ENCODE assay signal across 1 cellular context in the genomic region with DNA sequence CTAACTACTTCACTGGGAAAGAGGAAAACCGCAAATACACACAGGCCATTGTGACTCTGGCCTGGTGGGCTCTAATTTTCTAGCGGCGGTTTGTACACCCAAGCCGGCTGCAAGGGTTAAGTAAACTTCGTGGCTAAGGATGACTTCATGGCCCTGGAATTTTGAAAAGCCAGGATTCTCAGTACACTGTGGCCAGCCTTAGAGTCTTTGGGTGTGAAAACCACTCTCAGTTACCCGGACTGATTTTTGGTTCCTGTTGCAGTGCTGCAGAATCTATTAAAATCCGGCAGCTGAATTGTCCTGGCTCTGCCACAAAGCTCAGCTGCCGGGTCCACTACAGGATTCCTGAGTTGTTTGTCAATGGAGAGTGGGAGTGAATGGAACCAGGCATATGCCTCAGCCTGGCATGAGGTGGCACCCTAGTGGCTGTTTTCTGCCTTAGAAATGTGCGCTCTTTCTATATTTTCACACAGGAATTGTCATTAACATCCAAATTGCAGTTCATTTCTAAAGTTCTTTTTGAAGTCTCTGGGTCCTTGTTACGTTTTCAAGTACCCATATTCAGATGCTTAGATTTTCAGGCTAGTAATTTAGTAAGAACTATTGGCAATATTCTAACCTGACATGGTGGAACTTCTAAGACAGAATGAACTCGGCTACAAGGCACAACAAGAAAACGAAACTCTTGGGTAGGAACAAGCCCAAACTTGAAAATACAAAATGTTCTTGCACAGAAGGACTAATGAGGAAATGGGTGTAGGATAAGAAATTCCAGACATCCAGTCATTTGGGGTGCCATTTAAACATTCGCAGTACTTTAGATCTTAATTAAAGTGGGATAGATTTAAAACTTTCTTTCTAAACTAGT.
TF ChIP-seq lines count a peak whose summit lies in the region.

No MANE protein-coding gene starts in this region.

TF ChIP-seq in SK-N-SH, 30 proteins besides CTCF, POLR2A, EP300 and RAD21 (continued from another document):
- TF ChIP-seq IRF3 (IDR thresholded peaks at IDR 0.05; ENCODE audit: low read depth, low read length) (no peak), ELF1 (IDR thresholded peaks at IDR 0.05) (no peak), FOXM1 (IDR thresholded peaks at IDR 0.05; ENCODE audit: low read depth) (no peak), TCF12 (IDR thresholded peaks at IDR 0.05) (peak; percentile 4; the same call in 1 of the 2 replicates), GATA2 (CRISPR knock-in tag; IDR thresholded peaks at IDR 0.05) (no peak)
TF ChIP-seq in SK-N-SH: peak in this region for 10.
